Comparison of ENCODE assay signal across 2 cellular contexts in the genomic region with DNA sequence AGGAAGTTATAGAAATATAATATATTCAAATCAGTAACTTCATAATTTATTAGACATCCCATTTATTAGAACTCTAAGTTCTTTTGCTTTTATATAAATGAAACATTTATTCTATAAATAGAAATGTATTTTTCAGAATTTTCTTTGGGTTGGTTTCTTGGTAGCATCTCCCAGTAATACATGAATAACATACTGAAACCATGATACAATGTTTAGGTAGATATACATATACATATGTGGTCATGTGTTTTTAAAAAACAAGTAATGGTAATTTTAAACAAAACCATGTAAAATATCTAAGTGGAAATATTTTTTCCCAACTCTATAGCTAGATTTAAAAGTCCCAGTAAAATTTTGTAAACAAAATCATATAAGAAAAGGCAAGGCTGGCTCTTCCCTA.
TF ChIP-seq lines count a peak whose summit lies in the region.

No MANE protein-coding gene starts in this region.

TF ChIP-seq in liver, 16 proteins besides CTCF, POLR2A, EP300 and RAD21:
- TF ChIP-seq FOXA1 (IDR thresholded peaks at IDR 0.05) (no peak), JUND (IDR thresholded peaks at IDR 0.05) (no peak), YY1 (IDR thresholded peaks at IDR 0.05) (no peak), HNF4G (IDR thresholded peaks at IDR 0.05) (no peak), FOXA2 (IDR thresholded peaks at IDR 0.05) (no peak), EGR1 (IDR thresholded peaks at IDR 0.05; ENCODE audit: low read depth in 2 of 2) (no peak)
- TF ChIP-seq, protein P1, sequence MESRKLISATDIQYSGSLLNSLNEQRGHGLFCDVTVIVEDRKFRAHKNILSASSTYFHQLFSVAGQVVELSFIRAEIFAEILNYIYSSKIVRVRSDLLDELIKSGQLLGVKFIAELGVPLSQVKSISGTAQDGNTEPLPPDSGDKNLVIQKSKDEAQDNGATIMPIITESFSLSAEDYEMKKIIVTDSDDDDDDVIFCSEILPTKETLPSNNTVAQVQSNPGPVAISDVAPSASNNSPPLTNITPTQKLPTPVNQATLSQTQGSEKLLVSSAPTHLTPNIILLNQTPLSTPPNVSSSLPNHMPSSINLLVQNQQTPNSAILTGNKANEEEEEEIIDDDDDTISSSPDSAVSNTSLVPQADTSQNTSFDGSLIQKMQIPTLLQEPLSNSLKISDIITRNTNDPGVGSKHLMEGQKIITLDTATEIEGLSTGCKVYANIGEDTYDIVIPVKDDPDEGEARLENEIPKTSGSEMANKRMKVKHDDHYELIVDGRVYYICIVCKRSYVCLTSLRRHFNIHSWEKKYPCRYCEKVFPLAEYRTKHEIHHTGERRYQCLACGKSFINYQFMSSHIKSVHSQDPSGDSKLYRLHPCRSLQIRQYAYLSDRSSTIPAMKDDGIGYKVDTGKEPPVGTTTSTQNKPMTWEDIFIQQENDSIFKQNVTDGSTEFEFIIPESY (IDR thresholded peaks at IDR 0.05): no peak
- TF ChIP-seq, protein P2, sequence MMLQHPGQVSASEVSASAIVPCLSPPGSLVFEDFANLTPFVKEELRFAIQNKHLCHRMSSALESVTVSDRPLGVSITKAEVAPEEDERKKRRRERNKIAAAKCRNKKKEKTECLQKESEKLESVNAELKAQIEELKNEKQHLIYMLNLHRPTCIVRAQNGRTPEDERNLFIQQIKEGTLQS (IDR thresholded peaks at IDR 0.05): no peak
- TF ChIP-seq, protein P3, sequence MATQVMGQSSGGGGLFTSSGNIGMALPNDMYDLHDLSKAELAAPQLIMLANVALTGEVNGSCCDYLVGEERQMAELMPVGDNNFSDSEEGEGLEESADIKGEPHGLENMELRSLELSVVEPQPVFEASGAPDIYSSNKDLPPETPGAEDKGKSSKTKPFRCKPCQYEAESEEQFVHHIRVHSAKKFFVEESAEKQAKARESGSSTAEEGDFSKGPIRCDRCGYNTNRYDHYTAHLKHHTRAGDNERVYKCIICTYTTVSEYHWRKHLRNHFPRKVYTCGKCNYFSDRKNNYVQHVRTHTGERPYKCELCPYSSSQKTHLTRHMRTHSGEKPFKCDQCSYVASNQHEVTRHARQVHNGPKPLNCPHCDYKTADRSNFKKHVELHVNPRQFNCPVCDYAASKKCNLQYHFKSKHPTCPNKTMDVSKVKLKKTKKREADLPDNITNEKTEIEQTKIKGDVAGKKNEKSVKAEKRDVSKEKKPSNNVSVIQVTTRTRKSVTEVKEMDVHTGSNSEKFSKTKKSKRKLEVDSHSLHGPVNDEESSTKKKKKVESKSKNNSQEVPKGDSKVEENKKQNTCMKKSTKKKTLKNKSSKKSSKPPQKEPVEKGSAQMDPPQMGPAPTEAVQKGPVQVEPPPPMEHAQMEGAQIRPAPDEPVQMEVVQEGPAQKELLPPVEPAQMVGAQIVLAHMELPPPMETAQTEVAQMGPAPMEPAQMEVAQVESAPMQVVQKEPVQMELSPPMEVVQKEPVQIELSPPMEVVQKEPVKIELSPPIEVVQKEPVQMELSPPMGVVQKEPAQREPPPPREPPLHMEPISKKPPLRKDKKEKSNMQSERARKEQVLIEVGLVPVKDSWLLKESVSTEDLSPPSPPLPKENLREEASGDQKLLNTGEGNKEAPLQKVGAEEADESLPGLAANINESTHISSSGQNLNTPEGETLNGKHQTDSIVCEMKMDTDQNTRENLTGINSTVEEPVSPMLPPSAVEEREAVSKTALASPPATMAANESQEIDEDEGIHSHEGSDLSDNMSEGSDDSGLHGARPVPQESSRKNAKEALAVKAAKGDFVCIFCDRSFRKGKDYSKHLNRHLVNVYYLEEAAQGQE (IDR thresholded peaks at IDR 0.05): no peak

TF ChIP-seq in HepG2, 621 proteins besides CTCF, POLR2A, EP300 and RAD21:
- TF ChIP-seq HNRNPK (IDR thresholded peaks at IDR 0.05; ENCODE audit: low read depth, low read length, poor library complexity, severe bottlenecking) (no peak), HCFC1 (IDR thresholded peaks at IDR 0.05; ENCODE audit: low read depth, low read length) (no peak), ZNF589 (CRISPR knock-in tag; conservative IDR thresholded peaks at IDR 0.05) (no peak), RFX3 (CRISPR knock-in tag; IDR thresholded peaks at IDR 0.05) (no peak), ZNF235 (CRISPR knock-in tag; IDR thresholded peaks at IDR 0.05; ENCODE audit: borderline replicate concordance) (no peak), ZNF780A (CRISPR knock-in tag; IDR thresholded peaks at IDR 0.05) (no peak), TCF7 (IDR thresholded peaks at IDR 0.05; ENCODE audit: low read depth) (no peak), SP5 (CRISPR knock-in tag; IDR thresholded peaks at IDR 0.05; ENCODE audit: borderline replicate concordance, low read depth) (no peak), TMF1 (CRISPR knock-in tag; IDR thresholded peaks at IDR 0.05; ENCODE audit: low read depth) (no peak), ZNF460 (CRISPR knock-in tag; IDR thresholded peaks at IDR 0.05; ENCODE audit: borderline replicate concordance) (no peak), HES4 (CRISPR knock-in tag; IDR thresholded peaks at IDR 0.05; ENCODE audit: borderline replicate concordance) (no peak), ZNF557 (CRISPR knock-in tag; IDR thresholded peaks at IDR 0.05) (no peak)
- TF ChIP-seq, protein P4, sequence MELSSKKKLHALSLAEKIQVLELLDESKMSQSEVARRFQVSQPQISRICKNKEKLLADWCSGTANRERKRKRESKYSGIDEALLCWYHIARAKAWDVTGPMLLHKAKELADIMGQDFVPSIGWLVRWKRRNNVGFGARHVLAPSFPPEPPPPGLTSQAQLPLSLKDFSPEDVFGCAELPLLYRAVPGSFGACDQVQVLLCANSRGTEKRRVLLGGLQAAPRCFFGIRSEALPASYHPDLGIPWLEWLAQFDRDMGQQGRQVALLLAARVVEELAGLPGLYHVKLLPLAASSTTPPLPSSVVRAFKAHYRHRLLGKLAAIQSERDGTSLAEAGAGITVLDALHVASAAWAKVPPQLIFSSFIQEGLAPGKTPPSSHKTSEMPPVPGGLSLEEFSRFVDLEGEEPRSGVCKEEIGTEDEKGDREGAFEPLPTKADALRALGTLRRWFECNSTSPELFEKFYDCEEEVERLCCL (CRISPR knock-in tag; IDR thresholded peaks at IDR 0.05; ENCODE audit: borderline replicate concordance): no peak
- TF ChIP-seq, protein P5, sequence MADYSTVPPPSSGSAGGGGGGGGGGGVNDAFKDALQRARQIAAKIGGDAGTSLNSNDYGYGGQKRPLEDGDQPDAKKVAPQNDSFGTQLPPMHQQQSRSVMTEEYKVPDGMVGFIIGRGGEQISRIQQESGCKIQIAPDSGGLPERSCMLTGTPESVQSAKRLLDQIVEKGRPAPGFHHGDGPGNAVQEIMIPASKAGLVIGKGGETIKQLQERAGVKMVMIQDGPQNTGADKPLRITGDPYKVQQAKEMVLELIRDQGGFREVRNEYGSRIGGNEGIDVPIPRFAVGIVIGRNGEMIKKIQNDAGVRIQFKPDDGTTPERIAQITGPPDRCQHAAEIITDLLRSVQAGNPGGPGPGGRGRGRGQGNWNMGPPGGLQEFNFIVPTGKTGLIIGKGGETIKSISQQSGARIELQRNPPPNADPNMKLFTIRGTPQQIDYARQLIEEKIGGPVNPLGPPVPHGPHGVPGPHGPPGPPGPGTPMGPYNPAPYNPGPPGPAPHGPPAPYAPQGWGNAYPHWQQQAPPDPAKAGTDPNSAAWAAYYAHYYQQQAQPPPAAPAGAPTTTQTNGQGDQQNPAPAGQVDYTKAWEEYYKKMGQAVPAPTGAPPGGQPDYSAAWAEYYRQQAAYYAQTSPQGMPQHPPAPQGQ (CRISPR knock-in tag; IDR thresholded peaks at IDR 0.05; ENCODE audit: borderline replicate concordance): no peak
- TF ChIP-seq, protein P6, sequence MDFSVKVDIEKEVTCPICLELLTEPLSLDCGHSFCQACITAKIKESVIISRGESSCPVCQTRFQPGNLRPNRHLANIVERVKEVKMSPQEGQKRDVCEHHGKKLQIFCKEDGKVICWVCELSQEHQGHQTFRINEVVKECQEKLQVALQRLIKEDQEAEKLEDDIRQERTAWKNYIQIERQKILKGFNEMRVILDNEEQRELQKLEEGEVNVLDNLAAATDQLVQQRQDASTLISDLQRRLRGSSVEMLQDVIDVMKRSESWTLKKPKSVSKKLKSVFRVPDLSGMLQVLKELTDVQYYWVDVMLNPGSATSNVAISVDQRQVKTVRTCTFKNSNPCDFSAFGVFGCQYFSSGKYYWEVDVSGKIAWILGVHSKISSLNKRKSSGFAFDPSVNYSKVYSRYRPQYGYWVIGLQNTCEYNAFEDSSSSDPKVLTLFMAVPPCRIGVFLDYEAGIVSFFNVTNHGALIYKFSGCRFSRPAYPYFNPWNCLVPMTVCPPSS (IDR thresholded peaks at IDR 0.05): no peak
